8 cellular contexts compared by ENCODE assay signal in genomic region chr7:141975806-141976523, GRCh38. TPM values are rescaled to one million over a fixed set of nuclear protein-coding genes. Genes with fewer than 3 reads are reported as not detected.
DNase-seq lines count a peak whose midpoint lies in the region; ATAC-seq, FAIRE-seq and TF ChIP-seq lines count a peak whose summit lies in the region.

No MANE protein-coding gene starts in this region.

- no peaks in the 10 kb centered on the region for H4K20me1 ChIP-seq in SK-N-SH (ENCODE audit: insufficient read depth)

- no peak for FAIRE-seq in H54 (lab: Jason Lieb, UNC)

- peaks cover 4% of the 10 kb centered on the region in 2 experiments; a peak in 1 of 4 replicates for H3K4me1 ChIP-seq in SK-N-SH (ENCODE audit: control insufficient read depth in 1 of 2, insufficient read depth in 2 of 2, low read depth in 1 of 2, low read length in 1 of 2)

- ATAC-seq in activated naive CD4-positive, alpha-beta T cell treated with anti-CD3 and anti-CD28 coated beads, Interleukin-2, amount 50 U/mL, for 72 hours = peak; percentile 91 to 93

- peaks cover 0 to 4% of the 10 kb centered on the region in 2 donors for H3K9me3 Mint-ChIP-seq in activated naive CD4-positive, alpha-beta T cell treated with anti-CD3 and anti-CD28 coated beads, Interleukin-2, amount 50 U/mL, for 72 hours

- H3K27ac Mint-ChIP-seq in activated naive CD4-positive, alpha-beta T cell treated with anti-CD3 and anti-CD28 coated beads, Interleukin-2, amount 50 U/mL, for 72 hours = peak overlapping the region; percentile 40 to 66

- POLR2A ChIA-PET in SK-N-SH (lab: Yijun Ruan, JAX) = no interaction called here

- H3K9me3 ChIP-seq in SK-N-SH = no peaks in the 10 kb centered on the region

- H3K79me2 ChIP-seq in SK-N-SH (ENCODE audit: insufficient read depth) = no peaks in the 10 kb centered on the region

- H3K27ac ChIP-seq in SK-N-SH (ENCODE audit: low read depth in 2 of 2, low read length in 1 of 2) = no peak overlapping the region

- no peak for TF ChIP-seq POLR2A in H54 (IDR thresholded peaks at IDR 0.05; ENCODE audit: low read depth, low read length)

- intact Hi-C loops in cardiac septum (cut with DNase I) = loop anchor here (2.0 kb wide), 1 partner anchor 213 kb away; no protein-coding TSS in a partner anchor
- intact Hi-C loops in posterior cingulate gyrus (cut with DNase I) = loop anchor here (1.0 to 10.0 kb wide), 2 partner anchors 109 to 213 kb away; no protein-coding TSS in a partner anchor

- H3K4me2 ChIP-seq in SK-N-SH = peak overlapping the region; percentile 78

- in situ Hi-C loops in G401 (cut with HindIII; ENCODE audit: low sequenced_read_pairs) = no loop called here

- H3K36me3 ChIP-seq in SK-N-SH (replicated peaks in 1 of 2; ENCODE audit: control insufficient read depth in 1 of 2, insufficient read depth in 2 of 2, low read length in 1 of 2) = no peaks in the 10 kb centered on the region

- H3K9ac ChIP-seq in SK-N-SH = no peak overlapping the region

- TF ChIP-seq RAD21 in SK-N-SH (IDR thresholded peaks at IDR 0.05; ENCODE audit: low read length) = peak; percentile 93

- H3K36me3 Mint-ChIP-seq in activated naive CD4-positive, alpha-beta T cell treated with anti-CD3 and anti-CD28 coated beads, Interleukin-2, amount 50 U/mL, for 72 hours = no peaks in the 10 kb centered on the region

- WGBS in SK-N-SH (ENCODE audit: low lambda C conversion rate) = 5% methylated on average over 21 of the region's 21 CpGs

- peak overlapping the region; percentile 89 for H2AFZ ChIP-seq in SK-N-SH (ENCODE audit: low read depth)

- peak overlapping the region; percentile 51 to 60 for H3K4me3 ChIP-seq in SK-N-SH (ENCODE audit: low read depth in 2 of 2, low read length in 1 of 2)

- peak; percentile 73 for DNase-seq in G401 (ENCODE audit: low spot score)
- peak; percentile 65 for DNase-seq in H54 (ENCODE audit: insufficient read length, low spot score)
- DNase-seq in M059J (ENCODE audit: low read depth) = peak; percentile 74
- peak; percentile 81 for DNase-seq in SK-N-SH
- DNase-seq in activated naive CD4-positive, alpha-beta T cell treated with anti-CD3 and anti-CD28 coated beads, Interleukin-2, amount 50 U/mL, for 72 hours (ENCODE audit: low spot score in 2 of 2) = peak; percentile 74 to 83
- DNase-seq in cardiac septum (ENCODE audit: low spot score) = peak; percentile 87
- DNase-seq in posterior cingulate gyrus = peak; percentile 29 to 95 (median 78)
- DNase-seq in ureter (ENCODE audit: low spot score) = peak; percentile 77

- H3K9me2 ChIP-seq in SK-N-SH = no peaks in the 10 kb centered on the region

- peak; percentile 100 for TF ChIP-seq CTCF in SK-N-SH (IDR thresholded peaks at IDR 0.05)

- H3K27me3 ChIP-seq in SK-N-SH (ENCODE audit: insufficient read depth) = peaks cover 11% of the 10 kb centered on the region; the same call in 1 of the 2 replicates

- TF ChIP-seq EP300 in SK-N-SH (IDR thresholded peaks at IDR 0.05; ENCODE audit: borderline replicate concordance in 1 of 2, low read depth in 1 of 2, low read length in 1 of 2) = no peak

- no peaks in the 10 kb centered on the region for H3F3A ChIP-seq in SK-N-SH (replicated peaks; ENCODE audit: insufficient read depth)

- CTCF ChIA-PET in SK-N-SH (lab: Yijun Ruan, JAX) = interaction anchor here (0.6 to 4.7 kb wide), 67 partner anchors 9 to 1085 kb away, joined by 3 to 43 read pairs (median 4); partner anchors contain the start of genes MGAM, MGAM2 and TAS2R3

TF ChIP-seq in SK-N-SH, 30 proteins besides CTCF, POLR2A, EP300 and RAD21 (continues in another document):
- TF ChIP-seq SMC3 (IDR thresholded peaks at IDR 0.05; ENCODE audit: low read depth, low read length) (peak; percentile 96), MXI1 (IDR thresholded peaks at IDR 0.05; ENCODE audit: low read depth, low read length) (no peak), RCOR1 (IDR thresholded peaks at IDR 0.05; ENCODE audit: low read length) (peak; percentile 65; the same call in 1 of the 2 replicates), USF2 (IDR thresholded peaks at IDR 0.05; ENCODE audit: borderline replicate concordance, low read depth, low read length) (no peak), NRF1 (IDR thresholded peaks at IDR 0.05; ENCODE audit: low read depth, low read length) (no peak), EZH2phosphoT487 (IDR thresholded peaks at IDR 0.05; ENCODE audit: borderline replicate concordance, low read depth) (no peak), YY1 (IDR thresholded peaks at IDR 0.05; ENCODE audit: low read depth) (no peak), PBX3 (IDR thresholded peaks at IDR 0.05) (no peak), JUND (IDR thresholded peaks at IDR 0.05) (no peak), FOXJ3 (CRISPR knock-in tag; IDR thresholded peaks at IDR 0.05) (no peak), RFX5 (IDR thresholded peaks at IDR 0.05; ENCODE audit: low read length) (peak; percentile 61; the same call in 1 of the 2 replicates), ZBTB33 (IDR thresholded peaks at IDR 0.05; ENCODE audit: borderline replicate concordance, low read depth) (no peak), TAF1 (IDR thresholded peaks at IDR 0.05; ENCODE audit: borderline replicate concordance, low read depth, low read length) (no peak), CHD2 (IDR thresholded peaks at IDR 0.05; ENCODE audit: low read length, partially characterized antibody) (peak; percentile 57), NFIC (IDR thresholded peaks at IDR 0.05; ENCODE audit: borderline replicate concordance) (no peak; the same call in 1 of the 2 replicates)

RNA-seq across cellular contexts. Expression of gene TAS2R38, which starts 2.4 kb away (rescaled TPM):
- not detected in 2 replicates for total RNA-seq in G401 (2014; rRNA removed; shearing (Covaris generic))
- total RNA-seq in M059J (2014; rRNA removed; shearing (Covaris generic)) = not detected in 2 replicates
- polyA plus RNA-seq in SK-N-SH (2012; rRNA removed) = 0.23 and 0.42 TPM in 2 replicates
- polyA plus RNA-seq in SK-N-SH (2012; cell fraction: cytosol; rRNA removed) = 0.04 TPM in 1 of 2 replicates, not detected in the other
- 2.4 and 2.8 TPM in 2 replicates for polyA plus RNA-seq in SK-N-SH (2012; cell fraction: nucleus; rRNA removed)
- not detected for total RNA-seq in activated naive CD4-positive, alpha-beta T cell treated with anti-CD3 and anti-CD28 coated beads, Interleukin-2, amount 50 U/mL, for 72 hours
- total RNA-seq in cardiac septum (not detected), ureter (not detected)

RNA-seq across cellular contexts. Expression of gene MGAM, which starts 19.7 kb away (rescaled TPM):
- total RNA-seq in G401 (2014; rRNA removed; shearing (Covaris generic)) = not detected in 2 replicates
- total RNA-seq in M059J (2014; rRNA removed; shearing (Covaris generic)) = 0.10 and 0.20 TPM in 2 replicates
- polyA plus RNA-seq in SK-N-SH (2012; rRNA removed) = 0.46 and 0.65 TPM in 2 replicates
- 0.36 and 0.63 TPM in 2 replicates for polyA plus RNA-seq in SK-N-SH (2012; cell fraction: cytosol; rRNA removed)
- 0.59 and 1.2 TPM in 2 replicates for polyA plus RNA-seq in SK-N-SH (2012; cell fraction: nucleus; rRNA removed)
- total RNA-seq in activated naive CD4-positive, alpha-beta T cell treated with anti-CD3 and anti-CD28 coated beads, Interleukin-2, amount 50 U/mL, for 72 hours = under 1 TPM in 1 of 2 donors, not detected in 1; 0.02 TPM
- total RNA-seq in cardiac septum = 1.4 TPM
- total RNA-seq in ureter = 0.47 TPM

RNA-seq across cellular contexts. Expression of gene CLEC5A, which starts 29.2 kb away (rescaled TPM):
- total RNA-seq in G401 (2014; rRNA removed; shearing (Covaris generic)) = not detected in 2 replicates
- total RNA-seq in M059J (2014; rRNA removed; shearing (Covaris generic)) = not detected in 2 replicates
- not detected in 2 replicates for polyA plus RNA-seq in SK-N-SH (2012; rRNA removed)
- not detected in 2 replicates for polyA plus RNA-seq in SK-N-SH (2012; cell fraction: cytosol; rRNA removed)
- not detected in 2 replicates for polyA plus RNA-seq in SK-N-SH (2012; cell fraction: nucleus; rRNA removed)
- total RNA-seq in activated naive CD4-positive, alpha-beta T cell treated with anti-CD3 and anti-CD28 coated beads, Interleukin-2, amount 50 U/mL, for 72 hours = not detected
- 1.6 TPM for total RNA-seq in cardiac septum
- 2.8 TPM for total RNA-seq in ureter

RNA-seq across cellular contexts. Expression of gene OR9A4, which starts 59.8 kb away (rescaled TPM):
- total RNA-seq in G401 (2014; rRNA removed; shearing (Covaris generic)) = not detected in 2 replicates
- total RNA-seq in M059J (2014; rRNA removed; shearing (Covaris generic)) = not detected in 2 replicates
- not detected in 2 replicates for polyA plus RNA-seq in SK-N-SH (2012; rRNA removed)
- polyA plus RNA-seq in SK-N-SH (2012; cell fraction: cytosol; rRNA removed) = not detected in 2 replicates
- polyA plus RNA-seq in SK-N-SH (2012; cell fraction: nucleus; rRNA removed) = not detected in 2 replicates
- not detected for total RNA-seq in activated naive CD4-positive, alpha-beta T cell treated with anti-CD3 and anti-CD28 coated beads, Interleukin-2, amount 50 U/mL, for 72 hours
- total RNA-seq in cardiac septum (not detected), ureter (not detected)
